1 cellular context compared by ENCODE assay signal in the genomic region with DNA sequence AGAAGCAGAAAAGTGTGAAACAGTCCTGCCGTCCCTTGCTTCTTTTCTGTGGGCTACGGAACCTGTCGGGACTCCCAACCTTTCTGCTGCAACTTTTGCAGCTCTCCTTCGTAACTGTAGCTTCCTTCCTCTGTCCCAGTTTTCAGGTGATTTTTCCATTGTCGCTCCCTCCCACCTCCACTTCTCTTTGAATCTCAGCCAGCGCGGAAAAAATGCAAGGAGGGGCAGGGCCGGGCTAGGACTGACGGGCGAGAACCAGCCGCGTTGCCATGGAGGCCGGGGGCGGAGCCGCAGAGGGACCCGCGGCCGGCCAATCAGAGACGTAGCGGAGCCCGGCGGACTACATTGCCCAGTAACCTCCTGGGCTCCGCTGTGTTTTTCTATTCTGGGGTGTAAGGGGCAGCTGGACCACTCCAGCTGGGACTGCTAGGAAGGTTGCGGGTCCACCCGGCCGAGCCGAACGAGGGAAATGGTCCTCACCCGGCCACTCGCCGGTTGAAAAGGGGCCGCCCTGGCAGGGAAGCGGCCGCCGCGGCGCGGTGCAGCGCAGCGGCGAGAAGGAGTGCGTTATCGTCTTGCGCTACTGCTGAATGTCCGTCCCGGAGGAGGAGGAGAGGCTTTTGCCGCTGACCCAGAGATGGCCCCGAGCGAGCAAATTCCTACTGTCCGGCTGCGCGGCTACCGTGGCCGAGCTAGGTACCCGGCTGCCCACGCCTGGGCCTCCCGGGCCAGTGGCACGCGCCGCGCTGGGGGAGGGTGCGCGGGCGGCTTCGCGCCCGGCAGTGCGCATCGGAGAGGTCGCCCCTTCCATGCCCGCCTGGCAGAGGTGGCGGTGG.
TF ChIP-seq lines count a peak whose summit lies in the region.

A gene with protein sequence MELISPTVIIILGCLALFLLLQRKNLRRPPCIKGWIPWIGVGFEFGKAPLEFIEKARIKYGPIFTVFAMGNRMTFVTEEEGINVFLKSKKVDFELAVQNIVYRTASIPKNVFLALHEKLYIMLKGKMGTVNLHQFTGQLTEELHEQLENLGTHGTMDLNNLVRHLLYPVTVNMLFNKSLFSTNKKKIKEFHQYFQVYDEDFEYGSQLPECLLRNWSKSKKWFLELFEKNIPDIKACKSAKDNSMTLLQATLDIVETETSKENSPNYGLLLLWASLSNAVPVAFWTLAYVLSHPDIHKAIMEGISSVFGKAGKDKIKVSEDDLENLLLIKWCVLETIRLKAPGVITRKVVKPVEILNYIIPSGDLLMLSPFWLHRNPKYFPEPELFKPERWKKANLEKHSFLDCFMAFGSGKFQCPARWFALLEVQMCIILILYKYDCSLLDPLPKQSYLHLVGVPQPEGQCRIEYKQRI (minus strand): TSS at position 216 of the 836 bp plus-strand sequence. CDS start 236 bp downstream, outside the sequence.
TSS of gene SLC25A27 (plus strand) at position 373 of the 836 bp plus-strand sequence. CDS start at position 591, 218 bp downstream.

TF ChIP-seq in HepG2, 621 proteins besides CTCF, POLR2A, EP300 and RAD21 (continued from another document and continues in another):
- TF ChIP-seq, protein P1, sequence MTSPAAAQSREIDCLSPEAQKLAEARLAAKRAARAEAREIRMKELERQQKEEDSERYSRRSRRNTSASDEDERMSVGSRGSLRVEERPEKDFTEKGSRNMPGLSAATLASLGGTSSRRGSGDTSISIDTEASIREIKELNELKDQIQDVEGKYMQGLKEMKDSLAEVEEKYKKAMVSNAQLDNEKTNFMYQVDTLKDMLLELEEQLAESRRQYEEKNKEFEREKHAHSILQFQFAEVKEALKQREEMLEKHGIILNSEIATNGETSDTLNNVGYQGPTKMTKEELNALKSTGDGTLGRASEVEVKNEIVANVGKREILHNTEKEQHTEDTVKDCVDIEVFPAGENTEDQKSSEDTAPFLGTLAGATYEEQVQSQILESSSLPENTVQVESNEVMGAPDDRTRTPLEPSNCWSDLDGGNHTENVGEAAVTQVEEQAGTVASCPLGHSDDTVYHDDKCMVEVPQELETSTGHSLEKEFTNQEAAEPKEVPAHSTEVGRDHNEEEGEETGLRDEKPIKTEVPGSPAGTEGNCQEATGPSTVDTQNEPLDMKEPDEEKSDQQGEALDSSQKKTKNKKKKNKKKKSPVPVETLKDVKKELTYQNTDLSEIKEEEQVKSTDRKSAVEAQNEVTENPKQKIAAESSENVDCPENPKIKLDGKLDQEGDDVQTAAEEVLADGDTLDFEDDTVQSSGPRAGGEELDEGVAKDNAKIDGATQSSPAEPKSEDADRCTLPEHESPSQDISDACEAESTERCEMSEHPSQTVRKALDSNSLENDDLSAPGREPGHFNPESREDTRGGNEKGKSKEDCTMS (CRISPR knock-in tag; conservative IDR thresholded peaks at IDR 0.05) = no peak
- TF ChIP-seq STAT5B (CRISPR knock-in tag; IDR thresholded peaks at IDR 0.05) (no peak), NAIF1 (CRISPR knock-in tag; IDR thresholded peaks at IDR 0.05; ENCODE audit: borderline replicate concordance) (peak; percentile 54; the same call in 1 of the 2 replicates), ZNF780A (CRISPR knock-in tag; IDR thresholded peaks at IDR 0.05) (no peak), ZBTB14 (CRISPR knock-in tag; IDR thresholded peaks at IDR 0.05) (no peak), SALL1 (CRISPR knock-in tag; IDR thresholded peaks at IDR 0.05) (peak; percentile 11; the same call in 1 of the 2 replicates), ZNF513 (CRISPR knock-in tag; conservative IDR thresholded peaks at IDR 0.05) (no peak), DR1 (CRISPR knock-in tag; IDR thresholded peaks at IDR 0.05) (no peak), RBM22 (optimal IDR thresholded peaks at IDR 0.05; ENCODE audit: low read length) (no peak), MEF2D (CRISPR knock-in tag; IDR thresholded peaks at IDR 0.05) (no peak), ZFP91 (CRISPR knock-in tag; IDR thresholded peaks at IDR 0.05; ENCODE audit: borderline replicate concordance) (peak; percentile 84; the same call in 1 of the 2 replicates), NFYB (CRISPR knock-in tag; IDR thresholded peaks at IDR 0.05) (peak; percentile 89), NRL (CRISPR knock-in tag; IDR thresholded peaks at IDR 0.05; ENCODE audit: borderline replicate concordance) (peak; percentile 82), NFE2 (CRISPR knock-in tag; IDR thresholded peaks at IDR 0.05) (no peak), KDM6A (CRISPR knock-in tag; IDR thresholded peaks at IDR 0.05; ENCODE audit: low read depth) (no peak), ZNF720 (CRISPR knock-in tag; IDR thresholded peaks at IDR 0.05) (no peak)
- TF ChIP-seq, protein P2, sequence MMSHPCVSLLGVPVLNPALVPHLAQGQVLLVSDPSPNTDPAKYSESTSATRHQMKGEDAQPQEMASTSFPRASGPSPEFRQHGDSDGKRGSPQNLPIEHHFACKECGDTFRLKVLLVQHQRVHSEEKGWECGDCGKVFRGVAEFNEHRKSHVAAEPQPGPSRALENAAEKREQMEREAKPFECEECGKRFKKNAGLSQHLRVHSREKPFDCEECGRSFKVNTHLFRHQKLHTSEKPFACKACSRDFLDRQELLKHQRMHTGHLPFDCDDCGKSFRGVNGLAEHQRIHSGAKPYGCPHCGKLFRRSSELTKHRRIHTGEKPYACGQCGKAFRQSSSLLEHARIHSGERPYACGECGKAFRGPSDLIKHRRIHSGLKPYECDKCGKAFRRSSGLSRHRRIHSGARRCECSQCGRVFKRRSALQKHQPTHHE (CRISPR knock-in tag; IDR thresholded peaks at IDR 0.05; ENCODE audit: borderline replicate concordance) = no peak
- TF ChIP-seq, protein P3, sequence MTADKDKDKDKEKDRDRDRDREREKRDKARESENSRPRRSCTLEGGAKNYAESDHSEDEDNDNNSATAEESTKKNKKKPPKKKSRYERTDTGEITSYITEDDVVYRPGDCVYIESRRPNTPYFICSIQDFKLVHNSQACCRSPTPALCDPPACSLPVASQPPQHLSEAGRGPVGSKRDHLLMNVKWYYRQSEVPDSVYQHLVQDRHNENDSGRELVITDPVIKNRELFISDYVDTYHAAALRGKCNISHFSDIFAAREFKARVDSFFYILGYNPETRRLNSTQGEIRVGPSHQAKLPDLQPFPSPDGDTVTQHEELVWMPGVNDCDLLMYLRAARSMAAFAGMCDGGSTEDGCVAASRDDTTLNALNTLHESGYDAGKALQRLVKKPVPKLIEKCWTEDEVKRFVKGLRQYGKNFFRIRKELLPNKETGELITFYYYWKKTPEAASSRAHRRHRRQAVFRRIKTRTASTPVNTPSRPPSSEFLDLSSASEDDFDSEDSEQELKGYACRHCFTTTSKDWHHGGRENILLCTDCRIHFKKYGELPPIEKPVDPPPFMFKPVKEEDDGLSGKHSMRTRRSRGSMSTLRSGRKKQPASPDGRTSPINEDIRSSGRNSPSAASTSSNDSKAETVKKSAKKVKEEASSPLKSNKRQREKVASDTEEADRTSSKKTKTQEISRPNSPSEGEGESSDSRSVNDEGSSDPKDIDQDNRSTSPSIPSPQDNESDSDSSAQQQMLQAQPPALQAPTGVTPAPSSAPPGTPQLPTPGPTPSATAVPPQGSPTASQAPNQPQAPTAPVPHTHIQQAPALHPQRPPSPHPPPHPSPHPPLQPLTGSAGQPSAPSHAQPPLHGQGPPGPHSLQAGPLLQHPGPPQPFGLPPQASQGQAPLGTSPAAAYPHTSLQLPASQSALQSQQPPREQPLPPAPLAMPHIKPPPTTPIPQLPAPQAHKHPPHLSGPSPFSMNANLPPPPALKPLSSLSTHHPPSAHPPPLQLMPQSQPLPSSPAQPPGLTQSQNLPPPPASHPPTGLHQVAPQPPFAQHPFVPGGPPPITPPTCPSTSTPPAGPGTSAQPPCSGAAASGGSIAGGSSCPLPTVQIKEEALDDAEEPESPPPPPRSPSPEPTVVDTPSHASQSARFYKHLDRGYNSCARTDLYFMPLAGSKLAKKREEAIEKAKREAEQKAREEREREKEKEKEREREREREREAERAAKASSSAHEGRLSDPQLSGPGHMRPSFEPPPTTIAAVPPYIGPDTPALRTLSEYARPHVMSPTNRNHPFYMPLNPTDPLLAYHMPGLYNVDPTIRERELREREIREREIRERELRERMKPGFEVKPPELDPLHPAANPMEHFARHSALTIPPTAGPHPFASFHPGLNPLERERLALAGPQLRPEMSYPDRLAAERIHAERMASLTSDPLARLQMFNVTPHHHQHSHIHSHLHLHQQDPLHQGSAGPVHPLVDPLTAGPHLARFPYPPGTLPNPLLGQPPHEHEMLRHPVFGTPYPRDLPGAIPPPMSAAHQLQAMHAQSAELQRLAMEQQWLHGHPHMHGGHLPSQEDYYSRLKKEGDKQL (CRISPR knock-in tag; IDR thresholded peaks at IDR 0.05; ENCODE audit: low read depth) = 0 out of 2 replicates have a peak, but pooled peaks have one; percentile 23
- TF ChIP-seq, protein P4, sequence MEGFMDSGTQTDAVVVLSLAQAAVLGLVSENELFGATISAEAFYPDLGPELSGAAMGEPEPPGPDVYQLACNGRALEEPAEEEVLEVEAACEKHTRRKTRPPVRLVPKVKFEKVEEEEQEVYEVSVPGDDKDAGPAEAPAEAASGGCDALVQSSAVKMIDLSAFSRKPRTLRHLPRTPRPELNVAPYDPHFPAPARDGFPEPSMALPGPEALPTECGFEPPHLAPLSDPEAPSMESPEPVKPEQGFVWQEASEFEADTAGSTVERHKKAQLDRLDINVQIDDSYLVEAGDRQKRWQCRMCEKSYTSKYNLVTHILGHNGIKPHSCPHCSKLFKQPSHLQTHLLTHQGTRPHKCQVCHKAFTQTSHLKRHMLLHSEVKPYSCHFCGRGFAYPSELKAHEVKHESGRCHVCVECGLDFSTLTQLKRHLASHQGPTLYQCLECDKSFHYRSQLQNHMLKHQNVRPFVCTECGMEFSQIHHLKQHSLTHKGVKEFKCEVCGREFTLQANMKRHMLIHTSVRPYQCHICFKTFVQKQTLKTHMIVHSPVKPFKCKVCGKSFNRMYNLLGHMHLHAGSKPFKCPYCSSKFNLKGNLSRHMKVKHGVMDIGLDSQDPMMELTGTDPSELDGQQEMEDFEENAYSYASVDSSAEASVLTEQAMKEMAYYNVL (CRISPR knock-in tag; IDR thresholded peaks at IDR 0.05; ENCODE audit: borderline replicate concordance) = no peak
- TF ChIP-seq, protein P5, sequence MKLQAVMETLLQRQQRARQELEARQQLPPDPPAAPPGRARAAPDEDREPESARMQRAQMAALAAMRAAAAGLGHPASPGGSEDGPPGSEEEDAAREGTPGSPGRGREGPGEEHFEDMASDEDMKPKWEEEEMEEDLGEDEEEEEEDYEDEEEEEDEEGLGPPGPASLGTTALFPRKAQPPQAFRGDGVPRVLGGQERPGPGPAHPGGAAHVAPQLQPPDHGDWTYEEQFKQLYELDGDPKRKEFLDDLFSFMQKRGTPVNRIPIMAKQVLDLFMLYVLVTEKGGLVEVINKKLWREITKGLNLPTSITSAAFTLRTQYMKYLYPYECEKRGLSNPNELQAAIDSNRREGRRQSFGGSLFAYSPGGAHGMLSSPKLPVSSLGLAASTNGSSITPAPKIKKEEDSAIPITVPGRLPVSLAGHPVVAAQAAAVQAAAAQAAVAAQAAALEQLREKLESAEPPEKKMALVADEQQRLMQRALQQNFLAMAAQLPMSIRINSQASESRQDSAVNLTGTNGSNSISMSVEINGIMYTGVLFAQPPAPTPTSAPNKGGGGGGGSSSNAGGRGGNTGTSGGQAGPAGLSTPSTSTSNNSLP (IDR thresholded peaks at IDR 0.05; ENCODE audit: low read depth, low read length) = no peak
- TF ChIP-seq, protein P6, sequence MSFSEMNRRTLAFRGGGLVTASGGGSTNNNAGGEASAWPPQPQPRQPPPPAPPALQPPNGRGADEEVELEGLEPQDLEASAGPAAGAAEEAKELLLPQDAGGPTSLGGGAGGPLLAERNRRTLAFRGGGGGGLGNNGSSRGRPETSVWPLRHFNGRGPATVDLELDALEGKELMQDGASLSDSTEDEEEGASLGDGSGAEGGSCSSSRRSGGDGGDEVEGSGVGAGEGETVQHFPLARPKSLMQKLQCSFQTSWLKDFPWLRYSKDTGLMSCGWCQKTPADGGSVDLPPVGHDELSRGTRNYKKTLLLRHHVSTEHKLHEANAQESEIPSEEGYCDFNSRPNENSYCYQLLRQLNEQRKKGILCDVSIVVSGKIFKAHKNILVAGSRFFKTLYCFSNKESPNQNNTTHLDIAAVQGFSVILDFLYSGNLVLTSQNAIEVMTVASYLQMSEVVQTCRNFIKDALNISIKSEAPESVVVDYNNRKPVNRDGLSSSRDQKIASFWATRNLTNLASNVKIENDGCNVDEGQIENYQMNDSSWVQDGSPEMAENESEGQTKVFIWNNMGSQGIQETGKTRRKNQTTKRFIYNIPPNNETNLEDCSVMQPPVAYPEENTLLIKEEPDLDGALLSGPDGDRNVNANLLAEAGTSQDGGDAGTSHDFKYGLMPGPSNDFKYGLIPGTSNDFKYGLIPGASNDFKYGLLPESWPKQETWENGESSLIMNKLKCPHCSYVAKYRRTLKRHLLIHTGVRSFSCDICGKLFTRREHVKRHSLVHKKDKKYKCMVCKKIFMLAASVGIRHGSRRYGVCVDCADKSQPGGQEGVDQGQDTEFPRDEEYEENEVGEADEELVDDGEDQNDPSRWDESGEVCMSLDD (CRISPR knock-in tag; IDR thresholded peaks at IDR 0.05; ENCODE audit: borderline replicate concordance) = no peak
